In the genomic region with DNA sequence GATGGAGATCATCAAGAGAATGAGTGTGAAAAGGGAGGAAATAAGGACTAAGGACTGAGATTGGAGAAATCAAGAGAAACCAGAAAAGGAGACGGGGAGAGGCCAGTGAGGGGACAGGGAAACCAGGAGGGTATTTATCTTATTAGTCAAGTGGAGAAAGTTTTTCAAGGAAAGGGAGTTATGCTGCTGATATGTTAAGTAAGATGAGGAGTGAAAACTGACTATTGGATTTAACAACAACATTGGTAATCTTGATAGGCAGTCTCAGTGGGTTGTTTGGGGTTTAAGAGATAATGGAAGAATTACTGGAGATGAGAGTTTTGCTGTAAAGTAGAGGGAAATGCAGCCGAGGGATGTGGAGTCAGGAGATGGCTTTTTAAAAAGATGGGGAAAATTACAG, we compare ENCODE assay signal across 19 cellular contexts.
"Had no signal": no experiment of that assay in that cellular context is flagged by ENCODE, and none has a peak within 500 bp of the region (broad histone marks: within the 10 kb centered on the region; RNA-seq: fewer than 3 reads in every experiment).

No MANE protein-coding gene starts in this region.

- H3K27me3 ChIP-seq: esophagus squamous epithelium, gastroesophageal sphincter, neutrophil, spleen had no signal

- H3K9me3 Mint-ChIP-seq: dendritic cell treated with granulocyte-macrophage colony-stimulating factor and Interleukin-4, amounts not matched to agents 40 ng/mL and 50 ng/mL, for 4 days; effector memory CD8-positive, alpha-beta T cell had no signal

- H3K27me3 Mint-ChIP-seq: dendritic cell treated with granulocyte-macrophage colony-stimulating factor and Interleukin-4, amounts not matched to agents 40 ng/mL and 50 ng/mL, for 4 days; effector memory CD8-positive, alpha-beta T cell had no signal

- H3K4me3 ChIP-seq: esophagus squamous epithelium, gastroesophageal sphincter, spleen had no signal

- H3K4me3 Mint-ChIP-seq: dendritic cell treated with granulocyte-macrophage colony-stimulating factor and Interleukin-4, amounts not matched to agents 40 ng/mL and 50 ng/mL, for 4 days; effector memory CD8-positive, alpha-beta T cell had no signal

- DNase-seq: effector memory CD8-positive, alpha-beta T cell; esophagus squamous epithelium; foreskin fibroblast; glutamatergic neuron; islet precursor cell; mammary epithelial cell; midbrain; spleen; stimulated activated CD4-positive, alpha-beta T cell treated with anti-CD3 and anti-CD28 coated beads, Interleukin-15, amount 100 ng/mL, for 24 hours; stimulated activated CD4-positive, alpha-beta T cell treated with anti-CD3 and anti-CD28 coated beads, Interleukin-1b, Interleukin-23, amount 100 ng/mL, for 48 hours; stimulated activated CD4-positive, alpha-beta T cell treated with anti-CD3 and anti-CD28 coated beads, Interleukin-4, amount 100 ng/mL, for 24 hours; stimulated activated naive CD4-positive, alpha-beta T cell treated with Interleukin-2 at 50 U/mL for 16 hours; trophoblast cell had no signal

- H3K9me3 ChIP-seq: esophagus squamous epithelium, gastroesophageal sphincter, neutrophil, spleen had no signal

- H3K27ac Mint-ChIP-seq: dendritic cell treated with granulocyte-macrophage colony-stimulating factor and Interleukin-4, amounts not matched to agents 40 ng/mL and 50 ng/mL, for 4 days had no signal

- ATAC-seq: effector memory CD8-positive, alpha-beta T cell; gastroesophageal sphincter; left lobe of liver; sciatic nerve had no signal

- FAIRE-seq: colon had no signal

- H3K27ac ChIP-seq: esophagus squamous epithelium, gastroesophageal sphincter, neutrophil, spleen had no signal
